In the genomic region with DNA sequence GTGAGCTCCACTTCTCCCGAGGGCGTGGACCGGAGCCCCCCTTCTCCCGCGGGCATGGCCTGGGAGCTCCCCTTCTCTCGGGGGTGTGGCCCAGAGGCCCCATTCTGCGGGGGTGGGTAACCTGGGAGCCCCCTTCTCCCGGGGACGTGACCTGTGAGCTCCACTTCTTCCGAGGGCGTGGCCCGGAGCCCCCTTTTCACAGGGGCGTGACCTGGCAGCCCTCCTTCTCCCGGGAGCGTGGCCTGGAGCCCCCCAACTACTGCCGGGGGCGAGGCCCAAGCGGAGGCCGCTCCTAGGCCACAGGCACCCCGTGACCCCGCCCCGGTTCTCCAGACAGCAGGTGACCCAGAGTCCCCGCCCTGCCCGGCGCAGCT, we compare ENCODE assay signal across 8 cellular contexts. TPM values are rescaled to one million over a fixed set of nuclear protein-coding genes. Genes with fewer than 3 reads are reported as not detected.
DNase-seq lines count a peak whose midpoint lies in the region; ATAC-seq, FAIRE-seq and TF ChIP-seq lines count a peak whose summit lies in the region.

No MANE protein-coding gene starts in this region.

- POLR2A ChIA-PET in endothelial cell of umbilical vein (lab: Charles Lee): no interaction called here

- H3K9me1 ChIP-seq in endothelial cell of umbilical vein (replicated peaks; ENCODE audit: control insufficient read depth, extremely low read depth, insufficient read depth, low read length): no peaks in the 10 kb centered on the region

- no peaks in the 10 kb centered on the region for H3K27me3 ChIP-seq in GM06990 (replicated peaks; ENCODE audit: control insufficient read depth, insufficient read depth, low read length)
- H3K27me3 ChIP-seq in GM23338 (ENCODE audit: insufficient read depth): no peaks in the 10 kb centered on the region
- H3K27me3 ChIP-seq in RWPE2 (ENCODE audit: insufficient read depth, poor library complexity, severe bottlenecking): no peaks in the 10 kb centered on the region
- no peaks in the 10 kb centered on the region for H3K27me3 ChIP-seq in endothelial cell of umbilical vein (ENCODE audit: control insufficient read depth in 2 of 2, insufficient read depth in 2 of 2, low read length in 2 of 2)
- no peaks in the 10 kb centered on the region for H3K27me3 ChIP-seq in pancreas

- H3K4me3 ChIP-seq in GM06990 (replicated peaks; ENCODE audit: low read depth, low read length) (peak overlapping the region; percentile 95), GM23338 (peak overlapping the region; percentile 95), RWPE2 (ENCODE audit: severe bottlenecking) (peak overlapping the region; percentile 64), endothelial cell of umbilical vein (replicated peaks in 1 of 3; ENCODE audit: insufficient read depth in 1 of 3, low read depth in 1 of 3, low read length in 3 of 3) (peak overlapping the region; percentile 62 to 78 (median 77)), pancreas (peak overlapping the region; percentile 77 to 92 (median 86))

- H3K36me3 ChIP-seq in GM06990 (ENCODE audit: control insufficient read depth, insufficient read depth, low read length) (no peaks in the 10 kb centered on the region), GM23338 (ENCODE audit: insufficient read depth) (no peaks in the 10 kb centered on the region), RWPE2 (ENCODE audit: low read depth) (0 out of 2 replicates have a peak, but pooled peaks cover 11% of the 10 kb centered on the region), endothelial cell of umbilical vein (ENCODE audit: control insufficient read depth in 2 of 2, extremely low read depth in 1 of 2, insufficient read depth in 2 of 2, low read length in 2 of 2) (peaks cover 0 to 2% of the 10 kb centered on the region in 2 experiments), pancreas (no peaks in the 10 kb centered on the region)

- CTCF ChIA-PET in endothelial cell of umbilical vein (lab: Charles Lee): interaction anchor here (0.6 to 1.5 kb wide), 4 partner anchors 14 to 104 kb away, joined by 3 to 9 read pairs (median 3); partner anchors contain the start of genes CEP104, DFFB and LRRC47

- peaks cover 11% of the 10 kb centered on the region; the same call in 2 of the 3 replicates for H3K9me3 Mint-ChIP-seq in GM23338

- peak overlapping the region; percentile 93 for H3K4me2 ChIP-seq in GM23338
- H3K4me2 ChIP-seq in endothelial cell of umbilical vein (ENCODE audit: insufficient read depth, low read length): peak overlapping the region; percentile 82

- no peak for TF ChIP-seq CTCF in GM06990 (IDR thresholded peaks at IDR 0.05; ENCODE audit: insufficient read depth, low read length, poor library complexity, severe bottlenecking)
- peak in 1 of 2 experiments; percentile 30; a peak in 2 of 4 replicates for TF ChIP-seq CTCF in GM23338 (conservative IDR thresholded peaks at IDR 0.05; ENCODE audit: low read depth in 2 of 2)
- no peak for TF ChIP-seq CTCF in RWPE2 (IDR thresholded peaks at IDR 0.05; ENCODE audit: poor library complexity, severe bottlenecking)
- no peak for TF ChIP-seq CTCF in endothelial cell of umbilical vein (IDR thresholded peaks at IDR 0.05; ENCODE audit: extremely low read depth in 1 of 2, insufficient read depth in 1 of 2, low read depth in 1 of 2, low read length in 2 of 2)
- TF ChIP-seq CTCF in pancreas (IDR thresholded peaks at IDR 0.05): no peak

- BruUV-seq in endothelial cell of umbilical vein (replicated peaks; lab: Mats Ljungman, UMichigan): no TSS peak

- no peak overlapping the region; the same call in 1 of the 2 replicates for H3K27ac Mint-ChIP-seq in GM23338

- no peak for DNase-seq in GM06990 (ENCODE audit: extremely low read depth, insufficient read length)
- DNase-seq in GM23338 (ENCODE audit: low spot score): peak; percentile 88
- DNase-seq in RWPE2 (ENCODE audit: low spot score): no peak
- DNase-seq in endothelial cell of umbilical vein (ENCODE audit: low read depth, low spot score): no peak
- DNase-seq in pancreas: no peak
- no peak for DNase-seq in NCI-H2029 (lab: John Stamatoyannopoulos, UW)
- DNase-seq in NCI-H2029 treated with DMSO at 0.1 percent for 48 hours (lab: John Stamatoyannopoulos, UW): no peak
- no peak for DNase-seq in Ammon's horn (ENCODE audit: low spot score)

- peaks cover 22% of the 10 kb centered on the region for H3K4me1 Mint-ChIP-seq in GM23338

- H3K9ac ChIP-seq in endothelial cell of umbilical vein (replicated peaks; ENCODE audit: extremely low read depth, insufficient read depth, low read length): peak overlapping the region; percentile 88

- H3K4me3 Mint-ChIP-seq in GM23338: peak overlapping the region; percentile 94

- peaks cover 11% of the 10 kb centered on the region; the same call in 1 of the 2 replicates for H4K20me1 ChIP-seq in GM23338 (replicated peaks; ENCODE audit: insufficient read depth)
- no peaks in the 10 kb centered on the region for H4K20me1 ChIP-seq in endothelial cell of umbilical vein (replicated peaks; ENCODE audit: control insufficient read depth, extremely low read depth, insufficient read depth, low read length)

- no peak for TF ChIP-seq POLR2A in endothelial cell of umbilical vein (IDR thresholded peaks at IDR 0.05; ENCODE audit: low read depth, low read length)

- dilution Hi-C loops in endothelial cell of umbilical vein (cut with MboI; ENCODE audit: extremely low pct_ligation_motif_present, low sequenced_read_pairs): no loop called here

- ATAC-seq in GM23338 (no peak), RWPE2 (ENCODE audit: low read depth) (no peak), pancreas (no peak)

- peaks cover 6% of the 10 kb centered on the region; the same call in 2 of the 3 replicates for H3K36me3 Mint-ChIP-seq in GM23338 (ENCODE audit: low read depth)

- H2AFZ ChIP-seq in GM23338: peak overlapping the region; percentile 95
- peak overlapping the region; percentile 86 for H2AFZ ChIP-seq in endothelial cell of umbilical vein (ENCODE audit: low read depth, low read length)

- H3K4me1 ChIP-seq in GM23338 (ENCODE audit: insufficient read depth) (0 out of 2 replicates have a peak, but pooled peaks cover 4% of the 10 kb centered on the region), RWPE2 (ENCODE audit: insufficient read depth, poor library complexity, severe bottlenecking) (no peaks in the 10 kb centered on the region), endothelial cell of umbilical vein (ENCODE audit: control insufficient read depth, extremely low read depth, insufficient read depth, low read length) (peaks cover 12% of the 10 kb centered on the region), pancreas (peaks cover 0 to 6% (median 0%) of the 10 kb centered on the region in 3 donors)

- intact Hi-C loops in endothelial cell of umbilical vein (cut with micrococcal nuclease) (loop anchor here (1.0 to 5.0 kb wide), 6 partner anchors 42 to 1373 kb away; partner anchors contain the start of genes CEP104, DFFB, LRRC47 and PANK4), pancreas (cut with DNase I) (no loop called here)

- H3K79me2 ChIP-seq in GM23338 (replicated peaks; ENCODE audit: insufficient read depth) (peaks cover 47% of the 10 kb centered on the region), endothelial cell of umbilical vein (ENCODE audit: control insufficient read depth, insufficient read depth, low read length) (peaks cover 52% of the 10 kb centered on the region)

- no peaks in the 10 kb centered on the region for H3K9me2 ChIP-seq in GM23338 (ENCODE audit: insufficient read depth)

- peaks cover 3% of the 10 kb centered on the region; the same call in 1 of the 2 replicates for H3F3A ChIP-seq in GM23338 (replicated peaks; ENCODE audit: low read depth)

- WGBS in pancreas, 2 donors: 1 to 2% methylated on average over 23 to 25 of the region's 25 CpGs

- H3K9me3 ChIP-seq in RWPE2 (ENCODE audit: severe bottlenecking): peaks cover 15% of the 10 kb centered on the region
- no peaks in the 10 kb centered on the region for H3K9me3 ChIP-seq in endothelial cell of umbilical vein (replicated peaks; ENCODE audit: control insufficient read depth, insufficient read depth, low read length)
- H3K9me3 ChIP-seq in pancreas: no peaks in the 10 kb centered on the region

- peak overlapping the region; percentile 100 for H3K27ac ChIP-seq in GM23338 (ENCODE audit: low read depth)
- H3K27ac ChIP-seq in RWPE2 (ENCODE audit: poor library complexity, severe bottlenecking): peak overlapping the region; percentile 80
- peak overlapping the region; percentile 85 for H3K27ac ChIP-seq in endothelial cell of umbilical vein (ENCODE audit: insufficient read depth, low read depth, low read length)
- peak overlapping the region; percentile 92 to 98 (median 96) for H3K27ac ChIP-seq in pancreas

- H3K27me3 Mint-ChIP-seq in GM23338 (ENCODE audit: insufficient read depth, low read depth, poor library complexity): peaks cover 9% of the 10 kb centered on the region

- FAIRE-seq in endothelial cell of umbilical vein (lab: Jason Lieb, UNC) (no peak), pancreas (lab: Jason Lieb, UNC) (no peak)

RNA-seq across cellular contexts. Expression of gene C1orf174, which starts 0.3 kb away (rescaled TPM):
- total RNA-seq in GM23338 (2014; rRNA removed; shearing (Covaris generic)): 28.7 and 30.8 TPM in 2 replicates
- polyA plus RNA-seq in GM23338 (2016; fragmentation: Nextera tagmentation; extraction: Ambion mirVana): 26.3 and 28.5 TPM in 2 replicates
- 27.6 and 28.0 TPM in 2 replicates for total RNA-seq in endothelial cell of umbilical vein
- 28.6 and 31.7 TPM in 2 replicates for polyA plus RNA-seq in endothelial cell of umbilical vein
- 29.6 and 38.0 TPM in 2 replicates for polyA plus RNA-seq in endothelial cell of umbilical vein (2011; cell fraction: cytosol; rRNA removed)
- polyA plus RNA-seq in endothelial cell of umbilical vein (2011; cell fraction: nucleus; rRNA removed): 38.4 and 43.5 TPM in 2 replicates
- 22.0 and 24.4 TPM in 2 replicates for polyA plus RNA-seq in endothelial cell of umbilical vein (2012)
- polyA minus RNA-seq in endothelial cell of umbilical vein: 22.2 and 22.6 TPM in 2 replicates
- 21.9 TPM for polyA minus RNA-seq in endothelial cell of umbilical vein (2011; cell fraction: cytosol; rRNA and poly(A)+ RNA removed)
- 10.3 and 11.6 TPM in 2 replicates for polyA minus RNA-seq in endothelial cell of umbilical vein (2011; cell fraction: nucleus; rRNA and poly(A)+ RNA removed)
- total RNA-seq in pancreas: 10 to 100 TPM in 1 of 6 donors, 1 to 10 TPM in 5; 6.7 to 11.6 (median 9.0) TPM
- 10 to 100 TPM in 1 of 2 donors, 1 to 10 TPM in 1; 9.0 to 11.4 TPM for polyA plus RNA-seq in pancreas

RNA-seq across cellular contexts. Expression of gene DFFB, which starts 42.5 kb away (rescaled TPM):
- total RNA-seq in GM23338 (2014; rRNA removed; shearing (Covaris generic)): 12.6 and 18.1 TPM in 2 replicates
- 4.4 and 6.5 TPM in 2 replicates for polyA plus RNA-seq in GM23338 (2016; fragmentation: Nextera tagmentation; extraction: Ambion mirVana)
- total RNA-seq in endothelial cell of umbilical vein: 10.6 and 11.7 TPM in 2 replicates
- 9.4 and 11.8 TPM in 2 replicates for polyA plus RNA-seq in endothelial cell of umbilical vein
- polyA plus RNA-seq in endothelial cell of umbilical vein (2011; cell fraction: cytosol; rRNA removed): 6.4 and 7.6 TPM in 2 replicates
- polyA plus RNA-seq in endothelial cell of umbilical vein (2011; cell fraction: nucleus; rRNA removed): 13.8 and 14.8 TPM in 2 replicates
- polyA plus RNA-seq in endothelial cell of umbilical vein (2012): 5.5 and 8.4 TPM in 2 replicates
- polyA minus RNA-seq in endothelial cell of umbilical vein: 6.4 and 11.4 TPM in 2 replicates
- polyA minus RNA-seq in endothelial cell of umbilical vein (2011; cell fraction: cytosol; rRNA and poly(A)+ RNA removed): 4.5 TPM
- polyA minus RNA-seq in endothelial cell of umbilical vein (2011; cell fraction: nucleus; rRNA and poly(A)+ RNA removed): 5.3 and 10.0 TPM in 2 replicates
- total RNA-seq in pancreas: 1 to 10 TPM; 3.3 to 6.4 (median 4.3) TPM
- 1 to 10 TPM; 7.3 to 8.6 TPM for polyA plus RNA-seq in pancreas

RNA-seq across cellular contexts. Expression of gene CEP104, which starts 42.8 kb away (rescaled TPM):
- total RNA-seq in GM23338 (2014; rRNA removed; shearing (Covaris generic)): 17.7 and 32.2 TPM in 2 replicates
- polyA plus RNA-seq in GM23338 (2016; fragmentation: Nextera tagmentation; extraction: Ambion mirVana) (20.5 and 21.1 TPM in 2 replicates), endothelial cell of umbilical vein (12.4 and 16.3 TPM in 2 replicates), pancreas (10 to 100 TPM in 1 of 2 donors, 1 to 10 TPM in 1; 9.2 to 10.3 TPM)
- total RNA-seq in endothelial cell of umbilical vein (41.8 and 43.0 TPM in 2 replicates), pancreas (10 to 100 TPM; 22.6 to 37.7 (median 26.4) TPM)
- 19.5 and 21.5 TPM in 2 replicates for polyA plus RNA-seq in endothelial cell of umbilical vein (2011; cell fraction: cytosol; rRNA removed)
- polyA plus RNA-seq in endothelial cell of umbilical vein (2011; cell fraction: nucleus; rRNA removed): 38.2 and 46.2 TPM in 2 replicates
- 31.4 and 33.5 TPM in 2 replicates for polyA plus RNA-seq in endothelial cell of umbilical vein (2012)
- polyA minus RNA-seq in endothelial cell of umbilical vein: 34.8 and 65.9 TPM in 2 replicates
- polyA minus RNA-seq in endothelial cell of umbilical vein (2011; cell fraction: cytosol; rRNA and poly(A)+ RNA removed): 12.7 TPM
- polyA minus RNA-seq in endothelial cell of umbilical vein (2011; cell fraction: nucleus; rRNA and poly(A)+ RNA removed): 20.1 and 30.9 TPM in 2 replicates
